Comparison of ENCODE assay signal across 22 cellular contexts in the genomic region with DNA sequence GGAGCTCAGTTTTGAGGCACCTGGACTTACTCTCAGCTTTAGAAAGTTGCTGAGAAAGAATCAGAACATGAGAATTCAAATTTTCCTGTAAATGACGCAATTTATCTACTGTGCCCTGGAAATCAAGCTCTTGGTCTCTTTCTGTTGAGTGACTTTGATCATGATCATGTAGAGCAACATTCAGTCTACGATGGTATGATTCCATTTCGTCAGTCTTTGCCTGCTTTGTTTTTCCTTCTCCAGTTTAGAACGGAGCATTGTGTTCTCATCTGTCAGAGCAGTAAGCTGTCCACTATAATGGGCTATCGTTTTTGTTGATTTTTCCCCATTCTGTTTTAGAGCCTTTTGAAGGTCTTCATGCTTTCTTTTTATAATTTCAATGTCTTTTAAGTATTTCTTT.
"Had no signal": no experiment of that assay in that cellular context is flagged by ENCODE, and none has a peak within 500 bp of the region (broad histone marks: within the 10 kb centered on the region; RNA-seq: fewer than 3 reads in every experiment).

No MANE protein-coding gene starts in this region.

- H3K4me3 ChIP-seq: body of pancreas, cardiac muscle cell, gastrocnemius medialis, mucosa of descending colon, pancreas, sigmoid colon, SJCRH30, smooth muscle cell, thyroid gland, upper lobe of right lung had no signal

- H3K27me3 ChIP-seq: body of pancreas, cardiac muscle cell, gastrocnemius medialis, pancreas, sigmoid colon, SJCRH30, thyroid gland, upper lobe of right lung had no signal

- ATAC-seq: activated T-cell treated with anti-CD3 and anti-CD28 coated beads, Interleukin-2, amount 50 U/mL, for 4 hours; body of pancreas; esophagus mucosa; gastrocnemius medialis; left cardiac atrium; mucosa of descending colon; stimulated activated memory B cell treated with anti-CD40 and anti-IgM and Interleukin-4, amounts not matched to agents 10 μg/mL and 1 μg/mL and 100 μg/mL, for 72 hours; T-cell; upper lobe of right lung had no signal

- H3K9me3 Mint-ChIP-seq: activated naive CD4-positive, alpha-beta T cell treated with anti-CD3 and anti-CD28 coated beads, Interleukin-2, amount 10 ng/mL, durations not matched to agents 7 days and 5 days; activated T-cell treated with anti-CD3 and anti-CD28 coated beads, Interleukin-2, amount 50 U/mL, for 4 hours; memory B cell; stimulated activated memory B cell treated with anti-CD40 and anti-IgM and Interleukin-4, amounts not matched to agents 10 μg/mL and 1 μg/mL and 100 μg/mL, for 72 hours; T-cell; T-helper 2 cell treated with Interferon-gamma antibody and Interleukin-4, amounts not matched to agents 5 μg/mL and 100 μg/mL, for 36 hours had no signal

- H3K27me3 Mint-ChIP-seq: activated naive CD4-positive, alpha-beta T cell treated with anti-CD3 and anti-CD28 coated beads, Interleukin-2, amount 10 ng/mL, durations not matched to agents 7 days and 5 days; memory B cell; stimulated activated memory B cell treated with anti-CD40 and anti-IgM and Interleukin-4, amounts not matched to agents 10 μg/mL and 1 μg/mL and 100 μg/mL, for 72 hours; T-cell had no signal

- DNase-seq: activated CD4-positive, alpha-beta T cell treated with anti-CD3 and anti-CD28 coated beads for 1 hour; activated naive CD4-positive, alpha-beta T cell treated with anti-CD3 and anti-CD28 coated beads, Interleukin-2, amount 10 ng/mL, durations not matched to agents 7 days and 5 days; activated T-cell treated with anti-CD3 and anti-CD28 coated beads, Interleukin-2, amount 50 U/mL, for 4 hours; body of pancreas; dermis blood vessel endothelial cell; effector memory CD4-positive, alpha-beta T cell; gastrocnemius medialis; left cardiac atrium; mucosa of descending colon; pancreas; sigmoid colon; SJCRH30; stimulated activated CD4-positive, alpha-beta T cell treated with anti-CD3 and anti-CD28 coated beads, Interleukin-15, amount 100 ng/mL, for 24 hours; T-cell; thyroid gland; upper lobe of right lung had no signal

- H3K4me3 Mint-ChIP-seq: activated naive CD4-positive, alpha-beta T cell treated with anti-CD3 and anti-CD28 coated beads, Interleukin-2, amount 10 ng/mL, durations not matched to agents 7 days and 5 days; activated T-cell treated with anti-CD3 and anti-CD28 coated beads, Interleukin-2, amount 50 U/mL, for 4 hours; memory B cell; stimulated activated memory B cell treated with anti-CD40 and anti-IgM and Interleukin-4, amounts not matched to agents 10 μg/mL and 1 μg/mL and 100 μg/mL, for 72 hours; T-cell; T-helper 2 cell treated with Interferon-gamma antibody and Interleukin-4, amounts not matched to agents 5 μg/mL and 100 μg/mL, for 36 hours had no signal

- H3K9me3 ChIP-seq: body of pancreas, gastrocnemius medialis, mucosa of descending colon, pancreas, sigmoid colon, SJCRH30, thyroid gland, upper lobe of right lung had no signal

- H3K27ac Mint-ChIP-seq: activated naive CD4-positive, alpha-beta T cell treated with anti-CD3 and anti-CD28 coated beads, Interleukin-2, amount 10 ng/mL, durations not matched to agents 7 days and 5 days; stimulated activated memory B cell treated with anti-CD40 and anti-IgM and Interleukin-4, amounts not matched to agents 10 μg/mL and 1 μg/mL and 100 μg/mL, for 72 hours; T-cell; T-helper 2 cell treated with Interferon-gamma antibody and Interleukin-4, amounts not matched to agents 5 μg/mL and 100 μg/mL, for 36 hours had no signal

- H3K4me1 ChIP-seq: SJCRH30 had no signal

- H3K27ac ChIP-seq: body of pancreas, cardiac muscle cell, gastrocnemius medialis, pancreas, sigmoid colon, SJCRH30, thyroid gland, upper lobe of right lung had no signal
